In the genomic region with DNA sequence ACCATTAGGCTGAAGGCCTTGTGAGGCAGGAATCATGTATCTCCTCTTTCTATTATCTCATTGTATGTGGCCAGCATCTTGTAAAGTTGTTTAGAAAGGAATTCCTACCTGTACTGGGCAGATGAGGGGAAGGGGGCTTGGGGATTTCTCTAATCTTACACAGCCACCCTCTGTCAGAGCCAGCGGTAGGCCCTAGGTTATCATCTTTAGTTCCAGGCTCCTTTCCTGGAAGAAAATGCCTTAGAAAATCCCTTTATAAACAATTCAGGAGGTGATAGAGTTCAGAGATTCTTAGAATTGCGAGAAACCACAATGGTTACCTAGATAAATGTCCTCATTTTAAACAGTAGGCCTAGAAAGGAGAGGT, we compare ENCODE assay signal across 21 cellular contexts. TPM values are rescaled to one million over a fixed set of nuclear protein-coding genes. Genes with fewer than 3 reads are reported as not detected.
A peak's percentile ranks its signal among the peaks of the same experiment; 100 is the strongest.
DNase-seq lines count a peak whose midpoint lies in the region; ATAC-seq and TF ChIP-seq lines count a peak whose summit lies in the region.
"Had no signal": no experiment of that assay in that cellular context is flagged by ENCODE, and none has a peak within 500 bp of the region (broad histone marks: within the 10 kb centered on the region; RNA-seq: fewer than 3 reads in every experiment).

No MANE protein-coding gene starts in this region.

- WGBS in hepatocyte (ENCODE audit: low lambda C conversion rate, missing lambda C conversion rate): 41% methylated on average over 2 of the region's 2 CpGs

- H3K9me3 ChIP-seq in hepatocyte (ENCODE audit: low read depth): no peaks in the 10 kb centered on the region
- H3K9me3 ChIP-seq: BE2C, MG63 had no signal

- peak overlapping the region; percentile 37 for H2AFZ ChIP-seq in hepatocyte

- no peak overlapping the region for H3K9ac ChIP-seq in rectal smooth muscle tissue (ENCODE audit: low read length)

- H3K4me3 ChIP-seq in hepatocyte (no peak overlapping the region), rectal smooth muscle tissue (ENCODE audit: low read length) (no peak overlapping the region)
- H3K4me3 ChIP-seq: MG63 had no signal

- no peak for ATAC-seq in esophagus mucosa
- ATAC-seq in HG02571 (IDR thresholded peaks at IDR 0.05; ENCODE audit: unreplicated experiment): no peak
- ATAC-seq in GM21515 (IDR thresholded peaks at IDR 0.05; ENCODE audit: unreplicated experiment): no peak
- ATAC-seq: PC-3 had no signal

- DNase-seq in hepatocyte (ENCODE audit: low spot score): no peak
- no peak for DNase-seq in activated CD4-positive, alpha-beta T cell treated with anti-CD3 and anti-CD28 coated beads for 1 hour
- DNase-seq: BE2C; CD4-positive, alpha-beta T cell; DMS79; IMR-90; MG63; NCI-H1048; NCI-H1436; NCI-H1930; NCI-H226; NCI-H524 treated with DMSO at 0.1 percent for 48 hours; PC-3; SIG-M5 had no signal

- H3K27me3 ChIP-seq in hepatocyte (no peaks in the 10 kb centered on the region), rectal smooth muscle tissue (ENCODE audit: control insufficient read depth, insufficient read depth, low read length) (no peaks in the 10 kb centered on the region)
- H3K27me3 ChIP-seq: BE2C, MG63 had no signal

- H4K20me1 ChIP-seq in hepatocyte (ENCODE audit: insufficient read depth, poor library complexity, severe bottlenecking): no peaks in the 10 kb centered on the region

- H3K4me2 ChIP-seq in hepatocyte: no peak overlapping the region

- no peaks in the 10 kb centered on the region for H3K79me2 ChIP-seq in hepatocyte

- no peak for TF ChIP-seq CTCF in 22Rv1 (IDR thresholded peaks at IDR 0.05)
- no peak for TF ChIP-seq CTCF in VCaP (conservative IDR thresholded peaks at IDR 0.05)
- TF ChIP-seq CTCF in hepatocyte (IDR thresholded peaks at IDR 0.05; ENCODE audit: poor library complexity): no peak

- no peaks in the 10 kb centered on the region for H3K9me2 ChIP-seq in hepatocyte (replicated peaks; ENCODE audit: insufficient read depth)

- H3K36me3 ChIP-seq in hepatocyte (replicated peaks; ENCODE audit: insufficient read depth, low read depth): no peaks in the 10 kb centered on the region
- H3K36me3 ChIP-seq in rectal smooth muscle tissue (ENCODE audit: control insufficient read depth, insufficient read depth, low read length): no peaks in the 10 kb centered on the region
- H3K36me3 ChIP-seq: BE2C, MG63 had no signal

- peak overlapping the region; percentile 37; the same call in 1 of the 2 replicates for H3K27ac ChIP-seq in 22Rv1
- peak overlapping the region; percentile 56 for H3K27ac ChIP-seq in VCaP
- peak overlapping the region; percentile 95 for H3K27ac ChIP-seq in hepatocyte
- H3K27ac ChIP-seq in rectal smooth muscle tissue (ENCODE audit: low read depth, low read length): peak overlapping the region; percentile 43
- H3K27ac ChIP-seq: RWPE1 had no signal

- peaks cover 62% of the 10 kb centered on the region for H3K4me1 ChIP-seq in hepatocyte (ENCODE audit: insufficient read depth)
- H3K4me1 ChIP-seq in rectal smooth muscle tissue (ENCODE audit: control insufficient read depth, insufficient read depth, low read length): peaks cover 13% of the 10 kb centered on the region

RNA-seq across cellular contexts. Expression of gene DPT, which starts 35.2 kb away (rescaled TPM):
- 12.5 and 13.5 TPM in 2 replicates for total RNA-seq in hepatocyte
- polyA plus RNA-seq in hepatocyte: 8.2 and 14.6 TPM in 2 replicates
- total RNA-seq in esophagus mucosa: 0.56 TPM
- total RNA-seq: CD4-positive, alpha-beta T cell; IMR-90; PC-3 had no signal
- polyA plus RNA-seq: IMR-90 had no signal

Comparison
In these comparisons a context has a peak if more than half of its experiments do, and no peak if none do; other contexts are left out.
1. H3K27ac ChIP-seq: peak in every context shown above with its lines; median percentile 95 in hepatocyte; 56 in VCaP; 43 in rectal smooth muscle tissue; 37 in 22Rv1.